Comparison of ENCODE assay signal across 26 cellular contexts in genomic region chr4:182425302-182425701, GRCh38.
"Had no signal": no experiment of that assay in that cellular context is flagged by ENCODE, and none has a peak within 500 bp of the region (broad histone marks: within the 10 kb centered on the region; RNA-seq: fewer than 3 reads in every experiment).

No MANE protein-coding gene starts in this region.

- H3K4me3 ChIP-seq: neural progenitor cell, ovary, psoas muscle, right lobe of liver, sigmoid colon, stomach, thoracic aorta, thyroid gland, tibial nerve, upper lobe of left lung, vagina had no signal

- DNase-seq: occipital lobe; ovary; psoas muscle; right cardiac atrium; right lobe of liver; sigmoid colon; small intestine; stimulated activated CD4-positive, alpha-beta T cell treated with anti-CD3 and anti-CD28 coated beads, Interleukin-15, amount 100 ng/mL, for 24 hours; stimulated activated CD4-positive, alpha-beta T cell treated with anti-CD3 and anti-CD28 coated beads, Interleukin-2, amount 100 ng/mL, for 24 hours; stimulated activated CD4-positive, alpha-beta T cell treated with anti-CD3 and anti-CD28 coated beads, Interleukin-2, amount 100 ng/mL, for 48 hours; stimulated activated CD4-positive, alpha-beta T cell treated with anti-CD3 and anti-CD28 coated beads, Interleukin-4, amount 100 ng/mL, for 24 hours; stimulated activated naive B cell treated with anti-CD40 and anti-IgM and Interleukin-4, amounts not matched to agents 10 μg/mL and 1 μg/mL and 100 μg/mL, for 72 hours; stimulated activated naive CD4-positive, alpha-beta T cell treated with Interleukin-2 at 50 U/mL for 16 hours; stomach; thyroid gland; trophoblast cell; upper lobe of left lung had no signal

- H3K9me3 Mint-ChIP-seq: neural progenitor cell; stimulated activated effector memory CD8-positive, alpha-beta T cell treated with anti-CD3 and anti-CD28 coated beads, Interleukin-12 subunit alpha, Interleukin-12 subunit beta, amount 100 ng/mL, for 72 hours; stimulated activated naive CD8-positive, alpha-beta T cell treated with anti-CD3 and anti-CD28 coated beads, Interleukin-15, Interleukin-2, amounts not matched to agents 100 ng/mL and 50 ng/mL, for 24 hours had no signal

- H3K4me3 Mint-ChIP-seq: natural killer cell treated with Interleukin-12 subunit alpha and Interleukin-12 subunit beta and Interleukin-15 and Interleukin-18, amount 100 ng/mL, for 72 hours; neural progenitor cell; stimulated activated effector memory CD8-positive, alpha-beta T cell treated with anti-CD3 and anti-CD28 coated beads, Interleukin-12 subunit alpha, Interleukin-12 subunit beta, amount 100 ng/mL, for 72 hours; stimulated activated naive B cell treated with anti-CD40 and anti-IgM and Interleukin-4, amounts not matched to agents 10 μg/mL and 1 μg/mL and 100 μg/mL, for 72 hours; stimulated activated naive CD8-positive, alpha-beta T cell treated with anti-CD3 and anti-CD28 coated beads, Interleukin-15, Interleukin-2, amounts not matched to agents 100 ng/mL and 50 ng/mL, for 24 hours had no signal

- H3K27ac Mint-ChIP-seq: natural killer cell treated with Interleukin-12 subunit alpha and Interleukin-12 subunit beta and Interleukin-15 and Interleukin-18, amount 100 ng/mL, for 72 hours; neural progenitor cell; stimulated activated effector memory CD8-positive, alpha-beta T cell treated with anti-CD3 and anti-CD28 coated beads, Interleukin-12 subunit alpha, Interleukin-12 subunit beta, amount 100 ng/mL, for 72 hours; stimulated activated naive B cell treated with anti-CD40 and anti-IgM and Interleukin-4, amounts not matched to agents 10 μg/mL and 1 μg/mL and 100 μg/mL, for 72 hours; stimulated activated naive CD8-positive, alpha-beta T cell treated with anti-CD3 and anti-CD28 coated beads, Interleukin-15, Interleukin-2, amounts not matched to agents 100 ng/mL and 50 ng/mL, for 24 hours had no signal

- H3K27me3 Mint-ChIP-seq: progenitor cell of endocrine pancreas; stimulated activated naive CD8-positive, alpha-beta T cell treated with anti-CD3 and anti-CD28 coated beads, Interleukin-15, Interleukin-2, amounts not matched to agents 100 ng/mL and 50 ng/mL, for 24 hours had no signal

- ATAC-seq: natural killer cell treated with Interleukin-12 subunit alpha and Interleukin-12 subunit beta and Interleukin-15 and Interleukin-18, amount 100 ng/mL, for 72 hours; psoas muscle; right cardiac atrium; right lobe of liver; stimulated activated effector memory CD8-positive, alpha-beta T cell treated with anti-CD3 and anti-CD28 coated beads, Interleukin-12 subunit alpha, Interleukin-12 subunit beta, amount 100 ng/mL, for 72 hours; stimulated activated naive B cell treated with anti-CD40 and anti-IgM and Interleukin-4, amounts not matched to agents 10 μg/mL and 1 μg/mL and 100 μg/mL, for 72 hours had no signal

- H3K9me3 ChIP-seq: ovary, psoas muscle, right lobe of liver, sigmoid colon, stomach, thoracic aorta, thyroid gland, tibial nerve, upper lobe of left lung, vagina had no signal

- H3K4me1 ChIP-seq: neural progenitor cell, parathyroid adenoma, psoas muscle, right lobe of liver, sigmoid colon, stomach, thyroid gland, tibial nerve, upper lobe of left lung, vagina had no signal

- H3K4me1 Mint-ChIP-seq: neural progenitor cell; stimulated activated effector memory CD8-positive, alpha-beta T cell treated with anti-CD3 and anti-CD28 coated beads, Interleukin-12 subunit alpha, Interleukin-12 subunit beta, amount 100 ng/mL, for 72 hours; stimulated activated naive B cell treated with anti-CD40 and anti-IgM and Interleukin-4, amounts not matched to agents 10 μg/mL and 1 μg/mL and 100 μg/mL, for 72 hours had no signal

- H3K27me3 ChIP-seq: neural progenitor cell, ovary, right lobe of liver, sigmoid colon, thyroid gland, tibial nerve, upper lobe of left lung, vagina had no signal

- H3K36me3 ChIP-seq: ovary, right lobe of liver, sigmoid colon, stomach, thoracic aorta, thyroid gland, tibial nerve, upper lobe of left lung, vagina had no signal

- H3K27ac ChIP-seq: neural progenitor cell, ovary, parathyroid adenoma, psoas muscle, right lobe of liver, sigmoid colon, stomach, thoracic aorta, thyroid gland, tibial nerve, upper lobe of left lung, vagina had no signal

- H3K36me3 Mint-ChIP-seq: natural killer cell treated with Interleukin-12 subunit alpha and Interleukin-12 subunit beta and Interleukin-15 and Interleukin-18, amount 100 ng/mL, for 72 hours; stimulated activated effector memory CD8-positive, alpha-beta T cell treated with anti-CD3 and anti-CD28 coated beads, Interleukin-12 subunit alpha, Interleukin-12 subunit beta, amount 100 ng/mL, for 72 hours; stimulated activated naive B cell treated with anti-CD40 and anti-IgM and Interleukin-4, amounts not matched to agents 10 μg/mL and 1 μg/mL and 100 μg/mL, for 72 hours had no signal
